Comparison of ENCODE assay signal across 8 cellular contexts in the genomic region with DNA sequence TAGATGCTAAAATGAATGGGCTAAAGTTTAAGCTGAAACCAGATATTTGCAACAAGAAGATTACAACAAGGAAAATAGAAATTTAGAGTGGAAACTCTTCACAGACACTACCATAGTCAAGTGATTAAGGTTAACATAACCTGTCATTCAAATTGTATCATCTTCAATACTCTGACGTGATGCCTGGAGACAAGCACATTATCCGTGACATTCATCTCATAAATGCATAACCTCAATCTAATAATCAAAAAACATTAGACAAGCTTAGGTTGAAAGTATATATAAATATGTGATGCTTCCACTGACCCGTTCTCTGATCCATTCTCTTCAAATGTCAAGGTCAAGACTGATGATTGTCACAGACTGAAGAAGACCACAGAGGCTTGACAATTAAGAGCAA.
"Had no signal": no experiment of that assay in that cellular context is flagged by ENCODE, and none has a peak within 500 bp of the region (broad histone marks: within the 10 kb centered on the region; RNA-seq: fewer than 3 reads in every experiment).

No MANE protein-coding gene starts in this region.

- ATAC-seq: GM12878 had no signal

- H3K4me3 ChIP-seq: GM12878 had no signal

- FAIRE-seq: G401.6, GM12878, GM12891, GM12892, GM18507, GM19239 had no signal

- DNase-seq: GDM1, GF-D8 had no signal
